Comparison of ENCODE assay signal across 1 cellular context in genomic region chr5:135462304-135462703, GRCh38.
TF ChIP-seq lines count a peak whose summit lies in the region.

No MANE protein-coding gene starts in this region.

TF ChIP-seq in HepG2, 621 proteins besides CTCF, POLR2A, EP300 and RAD21 (continued from another document):
- TF ChIP-seq HMGXB4 (CRISPR knock-in tag; IDR thresholded peaks at IDR 0.05; ENCODE audit: borderline replicate concordance in 1 of 2, low read depth in 1 of 2) (peak in 1 of 2 experiments; percentile 50; a peak in 1 of 4 replicates), IRF1 (CRISPR knock-in tag; IDR thresholded peaks at IDR 0.05; ENCODE audit: low read depth) (no peak), SKIL (CRISPR knock-in tag; IDR thresholded peaks at IDR 0.05; ENCODE audit: borderline replicate concordance) (no peak), PATZ1 (CRISPR knock-in tag; IDR thresholded peaks at IDR 0.05) (peak; percentile 75), IRF2 (CRISPR knock-in tag; IDR thresholded peaks at IDR 0.05) (0 out of 2 replicates have a peak, but pooled peaks have one; percentile 28), ZNF382 (CRISPR knock-in tag; IDR thresholded peaks at IDR 0.05; ENCODE audit: borderline replicate concordance) (no peak), MAFF (IDR thresholded peaks at IDR 0.05; ENCODE audit: low read depth, low read length) (peak; percentile 32; the same call in 1 of the 2 replicates), NFKBIZ (CRISPR knock-in tag; IDR thresholded peaks at IDR 0.05) (no peak), TBX3 (IDR thresholded peaks at IDR 0.05; ENCODE audit: borderline replicate concordance) (no peak), E2F1 (CRISPR knock-in tag; IDR thresholded peaks at IDR 0.05) (no peak), ZNF501 (CRISPR knock-in tag; IDR thresholded peaks at IDR 0.05) (no peak), GATA4 (IDR thresholded peaks at IDR 0.05; ENCODE audit: borderline replicate concordance, low read depth) (no peak), PHF20 (CRISPR knock-in tag; IDR thresholded peaks at IDR 0.05) (no peak), ZNF317 (CRISPR knock-in tag; IDR thresholded peaks at IDR 0.05) (no peak), FOXP1 (IDR thresholded peaks at IDR 0.05) (no peak), FOXP1 (CRISPR knock-in tag; IDR thresholded peaks at IDR 0.05) (no peak), NFYB (CRISPR knock-in tag; IDR thresholded peaks at IDR 0.05) (no peak), TFAP4 (IDR thresholded peaks at IDR 0.05; ENCODE audit: borderline replicate concordance, low read depth) (peak; percentile 40; the same call in 1 of the 2 replicates), SRY (CRISPR knock-in tag; IDR thresholded peaks at IDR 0.05) (no peak), HDAC6 (IDR thresholded peaks at IDR 0.05; ENCODE audit: low read depth, low read length) (no peak), SSRP1 (CRISPR knock-in tag; IDR thresholded peaks at IDR 0.05) (no peak), TFDP1 (CRISPR knock-in tag; IDR thresholded peaks at IDR 0.05; ENCODE audit: borderline replicate concordance) (peak; percentile 33; the same call in 1 of the 2 replicates), KDM5A (IDR thresholded peaks at IDR 0.05; ENCODE audit: borderline replicate concordance, low read length) (no peak), MXD1 (CRISPR knock-in tag; IDR thresholded peaks at IDR 0.05) (no peak), ZNF331 (CRISPR knock-in tag; IDR thresholded peaks at IDR 0.05) (0 out of 2 replicates have a peak, but pooled peaks have one; percentile 14), MAFK (conservative IDR thresholded peaks at IDR 0.05 in 1 of 2, IDR thresholded peaks at IDR 0.05 in 1 of 2; ENCODE audit: low read length in 2 of 2) (0 out of 4 replicates have a peak, but pooled peaks of 1 of the 2 experiments have one; percentile 30), MTF1 (CRISPR knock-in tag; IDR thresholded peaks at IDR 0.05) (no peak), TIGD3 (CRISPR knock-in tag; IDR thresholded peaks at IDR 0.05; ENCODE audit: borderline replicate concordance) (no peak), REPIN1 (CRISPR knock-in tag; IDR thresholded peaks at IDR 0.05; ENCODE audit: borderline replicate concordance, low read depth) (no peak), GATAD2A (CRISPR knock-in tag; IDR thresholded peaks at IDR 0.05) (no peak), GABPB1 (CRISPR knock-in tag; IDR thresholded peaks at IDR 0.05) (peak; percentile 30; the same call in 1 of the 2 replicates), ZNF34 (CRISPR knock-in tag; IDR thresholded peaks at IDR 0.05; ENCODE audit: borderline replicate concordance) (no peak), ZNF530 (CRISPR knock-in tag; IDR thresholded peaks at IDR 0.05; ENCODE audit: low read depth) (no peak), ARHGAP35 (CRISPR knock-in tag; IDR thresholded peaks at IDR 0.05; ENCODE audit: borderline replicate concordance) (no peak), SOX5 (CRISPR knock-in tag; IDR thresholded peaks at IDR 0.05; ENCODE audit: borderline replicate concordance) (no peak), ZSCAN12 (CRISPR knock-in tag; IDR thresholded peaks at IDR 0.05) (no peak), SPEN (CRISPR knock-in tag; IDR thresholded peaks at IDR 0.05; ENCODE audit: low read depth) (no peak), MEIS1 (CRISPR knock-in tag; IDR thresholded peaks at IDR 0.05; ENCODE audit: borderline replicate concordance) (no peak), CC2D1A (CRISPR knock-in tag; IDR thresholded peaks at IDR 0.05) (no peak), CREB3 (CRISPR knock-in tag; IDR thresholded peaks at IDR 0.05) (no peak), SALL1 (CRISPR knock-in tag; IDR thresholded peaks at IDR 0.05) (0 out of 2 replicates have a peak, but pooled peaks have one; percentile 22), ZBTB10 (CRISPR knock-in tag; IDR thresholded peaks at IDR 0.05; ENCODE audit: borderline replicate concordance) (no peak), PHF5A (CRISPR knock-in tag; IDR thresholded peaks at IDR 0.05; ENCODE audit: low read depth, unreplicated experiment) (no peak), ZNF782 (CRISPR knock-in tag; IDR thresholded peaks at IDR 0.05; ENCODE audit: borderline replicate concordance) (no peak), KLF16 (CRISPR knock-in tag; IDR thresholded peaks at IDR 0.05) (peak in 1 of 2 experiments; percentile 46; a peak in 1 of 4 replicates), GMEB2 (CRISPR knock-in tag; IDR thresholded peaks at IDR 0.05; ENCODE audit: low read depth) (no peak), SMC3 (IDR thresholded peaks at IDR 0.05; ENCODE audit: low read length) (peak; percentile 61), RBAK (CRISPR knock-in tag; IDR thresholded peaks at IDR 0.05) (no peak), ZSCAN30 (CRISPR knock-in tag; IDR thresholded peaks at IDR 0.05) (no peak), TCF7 (IDR thresholded peaks at IDR 0.05; ENCODE audit: low read depth) (no peak), RAD51 (IDR thresholded peaks at IDR 0.05; ENCODE audit: borderline replicate concordance) (no peak), FLYWCH1 (CRISPR knock-in tag; IDR thresholded peaks at IDR 0.05) (no peak)
TF ChIP-seq in HepG2: peak in this region for 19.
